In genomic region chr18:23452728-23453656, GRCh38 we compare ENCODE assay signal across 8 cellular contexts. TPM values are rescaled to one million over a fixed set of nuclear protein-coding genes. Genes with fewer than 3 reads are reported as not detected.
DNase-seq lines count a peak whose midpoint lies in the region; ATAC-seq and TF ChIP-seq lines count a peak whose summit lies in the region.

Gene RIOK3 (plus strand): TSS chr18:23453287. CDS start chr18:23453440, 153 bp downstream.

- POLR2A ChIA-PET in AG04450 (lab: Yijun Ruan, JAX): interaction anchor here (0.6 to 1.7 kb wide), 4 partner anchors 9 to 346 kb away, joined by 3 to 6 read pairs (median 4); a partner anchor contains a TSS
- POLR2A ChIA-PET in WTC11 (lab: Charles Lee): no interaction called here

- CTCF ChIA-PET in AG04450 (lab: Charles Lee) (interaction anchor here (1.0 to 1.9 kb wide), 3 partner anchors 10 to 421 kb away, joined by 3 to 8 read pairs (median 4); no protein-coding TSS in a partner anchor), WTC11 (lab: Charles Lee) (interaction anchor here (0.6 to 1.9 kb wide), 5 partner anchors 10 to 321 kb away, joined by 3 to 6 read pairs (median 3); no protein-coding TSS in a partner anchor)

- DNase-seq in AG04450 (ENCODE audit: low read depth, low spot score) (peak; percentile 71), NCI-H226 (peak; percentile 91), WTC11 (ENCODE audit: low spot score) (peak; percentile 98), cardiac fibroblast (ENCODE audit: low read depth in 2 of 2) (peak; percentile 96), iPS-NIHi7 (ENCODE audit: extremely low spot score) (peak; percentile 99), smooth muscle cell of the brain vasculature (ENCODE audit: low read depth, low spot score) (peak; percentile 89)

- no peaks in the 10 kb centered on the region for H3K27me3 ChIP-seq in AG04450 (ENCODE audit: control insufficient read depth, insufficient read depth, low read length)

- H3K27ac Mint-ChIP-seq in WTC11: peak within 1 kb of the TSS; percentile 66

- peaks cover 21% of the 10 kb centered on the region for H3K4me1 Mint-ChIP-seq in WTC11

- H3K27me3 Mint-ChIP-seq in WTC11 (ENCODE audit: low read depth): no peaks in the 10 kb centered on the region

- peak within 1 kb of the TSS; percentile 83 for H3K27ac ChIP-seq in AG04450 (ENCODE audit: low read depth, low read length)

- no peaks in the 10 kb centered on the region for H3K9me3 ChIP-seq in AG04450 (ENCODE audit: control insufficient read depth, insufficient read depth, low read length)

- H3K9me3 Mint-ChIP-seq in WTC11: 0 out of 2 replicates have a peak, but pooled peaks cover 3% of the 10 kb centered on the region

- TF ChIP-seq CTCF in AG04450 (IDR thresholded peaks at IDR 0.05; ENCODE audit: low read depth, low read length) (no peak), WTC11 (IDR thresholded peaks at IDR 0.05) (no peak), cardiac fibroblast (IDR thresholded peaks at IDR 0.05; ENCODE audit: low read depth, low read length) (no peak)

- ATAC-seq in GM18909 (IDR thresholded peaks at IDR 0.05; ENCODE audit: poor library complexity, unreplicated experiment) (peak; percentile 99), HG03175 (IDR thresholded peaks at IDR 0.05; ENCODE audit: unreplicated experiment) (peak; percentile 97), WTC11 (peak; percentile 99)

- peak within 1 kb of the TSS; percentile 100 for H3K4me3 Mint-ChIP-seq in WTC11

- no peaks in the 10 kb centered on the region for H3K36me3 Mint-ChIP-seq in WTC11

- peak within 1 kb of the TSS; percentile 98 for H3K4me3 ChIP-seq in AG04450 (ENCODE audit: low read depth, low read length)
- peak within 1 kb of the TSS; percentile 81 to 100 for H3K4me3 ChIP-seq in cardiac fibroblast (replicated peaks in 1 of 2; ENCODE audit: low read depth in 2 of 2, low read length in 2 of 2)

TF ChIP-seq in WTC11, 78 proteins besides CTCF, POLR2A, EP300 and RAD21 (continues in another document):
- TF ChIP-seq E2F1 (CRISPR knock-in tag; IDR thresholded peaks at IDR 0.05) (0 out of 2 replicates have a peak, but pooled peaks have one; percentile 28), FOXK1 (CRISPR knock-in tag; IDR thresholded peaks at IDR 0.05) (peak; percentile 76; the same call in 1 of the 2 replicates), AR (CRISPR knock-in tag; IDR thresholded peaks at IDR 0.05) (no peak), NFYB (CRISPR knock-in tag; conservative IDR thresholded peaks at IDR 0.05; ENCODE audit: low read depth) (peak; percentile 72), FOXP1 (CRISPR knock-in tag; IDR thresholded peaks at IDR 0.05; ENCODE audit: borderline replicate concordance) (peak; percentile 63; the same call in 1 of the 2 replicates), GABPB1 (CRISPR knock-in tag; IDR thresholded peaks at IDR 0.05) (peak; percentile 13; the same call in 1 of the 2 replicates), ZNF232 (CRISPR knock-in tag; IDR thresholded peaks at IDR 0.05) (peak; percentile 47; the same call in 1 of the 2 replicates), NFE2L1 (CRISPR knock-in tag; IDR thresholded peaks at IDR 0.05) (no peak), MAX (CRISPR knock-in tag; IDR thresholded peaks at IDR 0.05) (peak; percentile 69), SP1 (CRISPR knock-in tag; conservative IDR thresholded peaks at IDR 0.05) (peak; percentile 72), TCF7 (CRISPR knock-in tag; IDR thresholded peaks at IDR 0.05; ENCODE audit: low read depth) (no peak), ATF3 (CRISPR knock-in tag; conservative IDR thresholded peaks at IDR 0.05) (no peak), USF2 (CRISPR knock-in tag; IDR thresholded peaks at IDR 0.05) (peak; percentile 89), NR1H2 (CRISPR knock-in tag; IDR thresholded peaks at IDR 0.05) (no peak), ATF6 (CRISPR knock-in tag; IDR thresholded peaks at IDR 0.05) (no peak)

RNA-seq across cellular contexts. Expression of gene RIOK3, which starts in this region (rescaled TPM):
- 36.2 and 48.2 TPM in 2 replicates for polyA plus RNA-seq in AG04450 (2011; rRNA removed)
- 26.5 and 39.0 TPM in 2 replicates for polyA minus RNA-seq in AG04450 (2011; rRNA and poly(A)+ RNA removed)
- total RNA-seq in WTC11 (2021): 19.4 to 23.6 TPM (median 23.1 TPM) in 3 replicates

Comparison
In these comparisons a context has a peak if more than half of its experiments do, and no peak if none do; other contexts are left out.
1. Peak in every context shown above with its lines: DNase-seq, ATAC-seq, H3K4me3 ChIP-seq and H3K27ac ChIP-seq.